22 cellular contexts compared by ENCODE assay signal in genomic region chr4:100168521-100168920, GRCh38. TPM values are rescaled to one million over a fixed set of nuclear protein-coding genes. Genes with fewer than 3 reads are reported as not detected.
DNase-seq lines count a peak whose midpoint lies in the region; ATAC-seq and TF ChIP-seq lines count a peak whose summit lies in the region.
"Had no signal": no experiment of that assay in that cellular context is flagged by ENCODE, and none has a peak within 500 bp of the region (broad histone marks: within the 10 kb centered on the region; RNA-seq: fewer than 3 reads in every experiment).

No MANE protein-coding gene starts in this region.

- ATAC-seq in foreskin keratinocyte (no peak), HG02763 (IDR thresholded peaks at IDR 0.05; ENCODE audit: unreplicated experiment) (no peak), sciatic nerve (no peak)
- ATAC-seq: A549; activated naive CD4-positive, alpha-beta T cell treated with anti-CD3 and anti-CD28 coated beads, Interleukin-2, amount 50 U/mL, for 72 hours; activated T-cell treated with anti-CD3 and anti-CD28 coated beads, Interleukin-2, amount 50 U/mL, for 72 hours; esophagus mucosa; stimulated activated naive CD8-positive, alpha-beta T cell treated with anti-CD3 and anti-CD28 coated beads, Interleukin-15, Interleukin-2, amounts not matched to agents 100 U/mL and 50 U/mL, for 24 hours had no signal

- H3K4me3 ChIP-seq in ACC112 (ENCODE audit: low read depth, low read length): peak overlapping the region; percentile 64
- H3K4me3 ChIP-seq in brain microvascular endothelial cell (ENCODE audit: low read depth, low read length): no peak overlapping the region
- H3K4me3 ChIP-seq: A549, breast epithelium, neural progenitor cell, upper lobe of left lung had no signal

- H3K27me3 ChIP-seq in ACC112 (ENCODE audit: insufficient read depth, low read length) (no peaks in the 10 kb centered on the region), brain microvascular endothelial cell (replicated peaks) (no peaks in the 10 kb centered on the region), foreskin keratinocyte (no peaks in the 10 kb centered on the region)
- H3K27me3 ChIP-seq: breast epithelium, neural progenitor cell, upper lobe of left lung had no signal

- peak overlapping the region; percentile 81 for H2AFZ ChIP-seq in ACC112 (ENCODE audit: low read length, unreplicated experiment)
- H2AFZ ChIP-seq: neural progenitor cell had no signal

- in situ Hi-C loops in brain microvascular endothelial cell (cut with HindIII; ENCODE audit: low pct_ligation_motif_present, low sequenced_read_pairs): no loop called here

- H3K27ac ChIP-seq in ACC112 (ENCODE audit: low read depth, low read length): peak overlapping the region; percentile 73
- H3K27ac ChIP-seq in brain microvascular endothelial cell: no peak overlapping the region
- no peak overlapping the region for H3K27ac ChIP-seq in foreskin keratinocyte
- H3K27ac ChIP-seq: A549, breast epithelium, KMS-11, neural progenitor cell, upper lobe of left lung had no signal

- intact Hi-C loops in sciatic nerve (cut with DNase I): no loop called here

- TF ChIP-seq CTCF in brain microvascular endothelial cell (IDR thresholded peaks at IDR 0.05; ENCODE audit: low read depth, low read length, missing control alignments) (no peak), foreskin keratinocyte (conservative IDR thresholded peaks at IDR 0.05) (no peak), GM10266 (IDR thresholded peaks at IDR 0.05; ENCODE audit: control insufficient read depth, insufficient read depth, low read depth, missing control alignments) (no peak)

- H3K4me1 ChIP-seq in ACC112 (ENCODE audit: control insufficient read depth, insufficient read depth, low read length, unreplicated experiment) (peaks cover 32% of the 10 kb centered on the region), foreskin keratinocyte (no peaks in the 10 kb centered on the region)
- H3K4me1 ChIP-seq: A549, breast epithelium, upper lobe of left lung had no signal

- no peaks in the 10 kb centered on the region for H3K79me2 ChIP-seq in ACC112 (ENCODE audit: control insufficient read depth, insufficient read depth, low read length, unreplicated experiment)

- DNase-seq in GM04503 (ENCODE audit: low read depth): peak; percentile 68
- DNase-seq in brain microvascular endothelial cell: peak; percentile 13
- peak; percentile 16 to 52 for DNase-seq in foreskin keratinocyte
- DNase-seq in NK-92 (lab: John Stamatoyannopoulos, UW; ENCODE audit: unreplicated experiment): no peak
- no peak for DNase-seq in sciatic nerve (ENCODE audit: low spot score)
- no peak for DNase-seq in GM10266 (ENCODE audit: extremely low spot score)
- DNase-seq: activated CD4-positive, CD25-positive, alpha-beta regulatory T cell; activated CD8-positive, alpha-beta memory T cell treated with anti-CD3 and anti-CD28 coated beads for 24 hours; activated T-cell treated with anti-CD3 and anti-CD28 coated beads, Interleukin-2, amount 50 U/mL, for 72 hours; midbrain; NCI-H1092 treated with DMSO at 0.1 percent for 48 hours; NCI-H69; stimulated activated naive CD8-positive, alpha-beta T cell treated with anti-CD3 and anti-CD28 coated beads, Interleukin-15, Interleukin-2, amounts not matched to agents 100 U/mL and 50 U/mL, for 24 hours; upper lobe of left lung had no signal

- no peaks in the 10 kb centered on the region for H3K36me3 ChIP-seq in ACC112 (ENCODE audit: insufficient read depth, low read length)
- no peaks in the 10 kb centered on the region for H3K36me3 ChIP-seq in brain microvascular endothelial cell (replicated peaks)
- H3K36me3 ChIP-seq: breast epithelium, neural progenitor cell, upper lobe of left lung had no signal

RNA-seq across cellular contexts. Expression of gene DDIT4L, which starts 21.7 kb away (rescaled TPM):
- 1.3 TPM in 2 replicates for total RNA-seq in foreskin keratinocyte
- 0.64 and 0.91 TPM in 2 replicates for polyA plus RNA-seq in foreskin keratinocyte
- 11.5 TPM for total RNA-seq in sciatic nerve

Comparison
In these comparisons a context has a peak if more than half of its experiments do, and no peak if none do; other contexts are left out.
1. DNase-seq: peak in GM04503 (single experiment), brain microvascular endothelial cell (single experiment) and foreskin keratinocyte (2 of 2); none in NK-92 (single experiment), sciatic nerve (single experiment) and GM10266 (single experiment).